ENCODE assay signal across 8 cellular contexts in the genomic region with DNA sequence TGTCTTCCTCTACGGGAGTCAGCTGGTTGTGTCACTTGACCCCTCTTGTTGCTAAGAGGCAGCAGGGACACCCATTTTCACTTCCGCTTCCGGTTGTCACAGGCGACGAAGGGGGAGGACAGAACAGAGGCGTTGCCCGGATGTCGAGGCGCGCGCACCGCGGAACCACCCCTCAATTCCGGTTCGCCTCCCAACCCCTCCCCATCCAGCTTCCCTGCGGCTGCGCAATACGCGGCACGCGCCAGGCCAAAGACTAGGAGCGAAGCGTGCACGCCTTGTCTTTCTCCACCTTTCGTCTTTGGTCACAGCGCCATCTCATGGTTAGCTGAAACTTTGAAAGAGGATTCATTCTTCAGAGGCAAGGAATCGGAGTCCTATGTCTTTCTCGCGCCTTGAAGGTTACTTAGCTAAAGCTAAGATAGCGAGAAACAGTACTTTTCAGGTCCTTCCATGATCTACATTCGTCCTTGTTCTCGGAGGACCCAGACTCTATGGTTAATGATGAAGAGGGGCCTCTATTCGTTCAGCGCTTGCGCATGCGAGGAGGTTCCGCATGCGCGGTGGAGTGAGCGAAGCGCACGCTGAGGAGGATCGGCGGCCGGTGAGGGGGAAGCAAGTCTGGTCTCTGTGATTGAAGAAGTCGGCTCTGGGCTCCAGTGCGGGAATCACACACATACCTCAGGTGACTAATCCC. TPM values are rescaled to one million over a fixed set of nuclear protein-coding genes. Genes with fewer than 3 reads are reported as not detected.
DNase-seq lines count a peak whose midpoint lies in the region; FAIRE-seq and TF ChIP-seq lines count a peak whose summit lies in the region.

A gene (minus strand): TSS at position 30 of the 694 bp plus-strand sequence. CDS start 106 bp downstream, outside the sequence.
A gene (plus strand): TSS at position 554 of the 694 bp plus-strand sequence. CDS start 4,440 bp downstream, outside the sequence.

- H3K4me3 ChIP-seq in H1 (ENCODE audit: extremely low read depth in 1 of 4, insufficient read depth in 2 of 4, low read depth in 3 of 4, low read length in 4 of 4) = peak within 1 kb of the TSS; percentile 54 to 99 (median 92)
- H3K4me3 ChIP-seq in mesenchymal stem cell (ENCODE audit: insufficient read depth in 1 of 2, low read depth in 1 of 2, low read length in 2 of 2) = peak within 1 kb of the TSS; percentile 74 to 94

- H2BK15ac ChIP-seq in H1 (ENCODE audit: low read length) (no peak within 1 kb of the TSS), mesenchymal stem cell (ENCODE audit: low read depth, poor library complexity, severe bottlenecking) (peak within 1 kb of the TSS; percentile 41)

- peak; percentile 80 to 81 for TF ChIP-seq POLR2A in H1 (IDR thresholded peaks at IDR 0.05; ENCODE audit: control extremely low read depth in 1 of 2, low read depth in 2 of 2, low read length in 2 of 2)

- H2BK120ac ChIP-seq in H1 (replicated peaks; ENCODE audit: low read depth, low read length) (no peak within 1 kb of the TSS), mesenchymal stem cell (ENCODE audit: low read depth, low read length) (peak within 1 kb of the TSS; percentile 71)

- CTCF ChIA-PET in H1 (lab: Charles Lee; ENCODE audit: partially characterized antibody) = interaction anchor here (0.7 to 1.7 kb wide), 22 partner anchors 9 to 852 kb away, joined by 3 to 9 read pairs (median 4); a partner anchor contains a TSS

- no peak within 1 kb of the TSS for H3K23ac ChIP-seq in H1 (ENCODE audit: insufficient read length)
- H3K23ac ChIP-seq in mesenchymal stem cell (ENCODE audit: low read length in 2 of 2) = peak within 1 kb of the TSS in 1 of 2 experiments; percentile 89

- H2AFZ ChIP-seq in H1 (ENCODE audit: low read length) = peak within 1 kb of the TSS; percentile 100
- peak within 1 kb of the TSS; percentile 69 for H2AFZ ChIP-seq in mesenchymal stem cell (ENCODE audit: low read depth, low read length)

- H2BK20ac ChIP-seq in H1 (ENCODE audit: low read length) = 0 out of 2 replicates have a peak within 1 kb of the TSS, but pooled peaks have one; percentile 50

- 3% methylated on average over 39 of the region's 47 CpGs; no CpG with 5 or more reads in 1 of the 2 experiments for WGBS in H1 (ENCODE audit: extremely low coverage in 1 of 2, insufficient coverage in 1 of 2, insufficient read length in 1 of 2, insufficient replicate concordance in 2 of 2, low coverage in 1 of 2, low lambda C conversion rate in 2 of 2, missing lambda C conversion rate in 1 of 2), 2 experiments
- WGBS in mesenchymal stem cell = under 1% methylated on average over 47 of the region's 47 CpGs

- H3K9ac ChIP-seq in H1 (replicated peaks in 1 of 4; ENCODE audit: extremely low read depth in 1 of 4, low read depth in 3 of 4, low read length in 3 of 4) = peak within 1 kb of the TSS; percentile 96 to 99 (median 98)
- H3K9ac ChIP-seq in mesenchymal stem cell (ENCODE audit: low read length) = peak within 1 kb of the TSS; percentile 95

- no peaks in the 10 kb centered on the region for H3K27me3 ChIP-seq in H1 (replicated peaks in 1 of 4; ENCODE audit: control insufficient read depth in 3 of 4, extremely low read depth in 1 of 4, insufficient read depth in 3 of 4, low read length in 3 of 4)
- H3K27me3 ChIP-seq in mesenchymal stem cell (ENCODE audit: control insufficient read depth in 1 of 2, insufficient read depth in 1 of 2, low read length in 2 of 2) = no peaks in the 10 kb centered on the region

- H4K5ac ChIP-seq in H1 (ENCODE audit: insufficient read length, low read depth, low read length) = peak within 1 kb of the TSS; percentile 77

- peaks cover 5% of the 10 kb centered on the region; the same call in 1 of the 2 replicates for H3K23me2 ChIP-seq in H1 (ENCODE audit: low read depth, low read length)

- H3K79me1 ChIP-seq in H1 (ENCODE audit: low read depth, low read length) (peaks cover 3% of the 10 kb centered on the region; the same call in 1 of the 2 replicates), mesenchymal stem cell (replicated peaks; ENCODE audit: low read length, poor library complexity, severe bottlenecking) (peaks cover 3% of the 10 kb centered on the region)

- peak within 1 kb of the TSS; percentile 83 to 96 for H3K4me2 ChIP-seq in H1 (ENCODE audit: insufficient read depth in 1 of 2, low read depth in 2 of 2, low read length in 2 of 2)
- peak within 1 kb of the TSS; percentile 94 for H3K4me2 ChIP-seq in mesenchymal stem cell (ENCODE audit: low read length, poor library complexity, severe bottlenecking)

- peak within 1 kb of the TSS; percentile 91; the same call in 1 of the 2 replicates for H2BK12ac ChIP-seq in H1 (ENCODE audit: low read depth, low read length)
- peak within 1 kb of the TSS in 1 of 2 experiments; percentile 54 for H2BK12ac ChIP-seq in mesenchymal stem cell (ENCODE audit: low read length in 2 of 2)

- peak within 1 kb of the TSS; percentile 99 for H2BK5ac ChIP-seq in H1 (ENCODE audit: low read depth, low read length)
- H2BK5ac ChIP-seq in mesenchymal stem cell (ENCODE audit: low read depth, low read length, poor library complexity, severe bottlenecking) = peak within 1 kb of the TSS; percentile 85

- no peak within 1 kb of the TSS for H3K14ac ChIP-seq in H1 (ENCODE audit: insufficient read length)
- H3K14ac ChIP-seq in mesenchymal stem cell (ENCODE audit: low read length in 2 of 2) = peak within 1 kb of the TSS; percentile 77 to 92

- peaks cover 0 to 17% (median 0%) of the 10 kb centered on the region in 4 experiments; a peak in 1 of 8 replicates for H3K36me3 ChIP-seq in H1 (ENCODE audit: control insufficient read depth in 2 of 4, insufficient read depth in 4 of 4, low read length in 3 of 4)
- H3K36me3 ChIP-seq in mesenchymal stem cell (ENCODE audit: control insufficient read depth in 1 of 2, insufficient read depth in 2 of 2, low read depth in 1 of 2, low read length in 2 of 2) = peaks cover 0 to 17% of the 10 kb centered on the region in 2 experiments

- H2AK5ac ChIP-seq in H1 (ENCODE audit: low read depth, low read length) (no peak within 1 kb of the TSS), mesenchymal stem cell (ENCODE audit: low read length, severe bottlenecking) (peak within 1 kb of the TSS; percentile 31)

- H3K4me1 ChIP-seq in H1 (replicated peaks in 1 of 4; ENCODE audit: control insufficient read depth in 3 of 4, insufficient read depth in 4 of 4, low read length in 3 of 4) (peaks cover 0 to 3% (median 1%) of the 10 kb centered on the region in 4 experiments; a peak in 2 of 7 replicates), mesenchymal stem cell (ENCODE audit: control insufficient read depth, insufficient read depth, low read depth, low read length) (peaks cover 8% of the 10 kb centered on the region)

- POLR2A ChIA-PET in H1 (lab: Charles Lee; ENCODE audit: partially characterized antibody) = interaction anchor here (0.6 to 2.0 kb wide), 14 partner anchors 8 to 1073 kb away, joined by 3 to 8 read pairs (median 4); a partner anchor contains a TSS

- peak within 1 kb of the TSS; percentile 97 for H4K91ac ChIP-seq in H1 (replicated peaks; ENCODE audit: insufficient read length, low read length)
- H4K91ac ChIP-seq in mesenchymal stem cell (ENCODE audit: low read length) = peak within 1 kb of the TSS; percentile 67

- H3K79me2 ChIP-seq in H1 (ENCODE audit: control insufficient read depth in 1 of 2, insufficient read depth in 2 of 2, low read length in 2 of 2) = peaks cover 12 to 84% of the 10 kb centered on the region in 2 experiments

- H4K8ac ChIP-seq in H1 (ENCODE audit: extremely low read depth, insufficient read depth, low read length) (peak within 1 kb of the TSS; percentile 82; the same call in 1 of the 2 replicates), mesenchymal stem cell (ENCODE audit: low read length) (peak within 1 kb of the TSS; percentile 72)

- H3K56ac ChIP-seq in H1 (replicated peaks; ENCODE audit: insufficient read length, low read depth, low read length) = peak within 1 kb of the TSS; percentile 93

- H3K27ac ChIP-seq in H1 (ENCODE audit: low read depth, low read length) = peak within 1 kb of the TSS; percentile 98
- H3K27ac ChIP-seq in mesenchymal stem cell (ENCODE audit: low read length, poor library complexity, severe bottlenecking) = peak within 1 kb of the TSS; percentile 98

- TF ChIP-seq EP300 in H1 (IDR thresholded peaks at IDR 0.05; ENCODE audit: borderline replicate concordance in 1 of 2, low read depth in 2 of 2, low read length in 2 of 2) = no peak; a peak in 1 of 3 replicates

- H3K4ac ChIP-seq in H1 (replicated peaks; ENCODE audit: insufficient read length, low read depth, low read length) (no peak within 1 kb of the TSS), mesenchymal stem cell (ENCODE audit: low read depth in 1 of 2, low read length in 2 of 2) (peak within 1 kb of the TSS; percentile 89 to 95)

- peak within 1 kb of the TSS; percentile 99 for H3K18ac ChIP-seq in H1 (ENCODE audit: extremely low read depth, low read length)
- H3K18ac ChIP-seq in mesenchymal stem cell (ENCODE audit: low read depth in 1 of 2, low read length in 2 of 2) = peak within 1 kb of the TSS; percentile 79 to 87

- TF ChIP-seq RAD21 in H1 (IDR thresholded peaks at IDR 0.05 in 1 of 2, conservative IDR thresholded peaks at IDR 0.05 in 1 of 2; ENCODE audit: low read depth in 2 of 2, low read length in 2 of 2) = peak in 1 of 2 experiments; percentile 33; a peak in 3 of 4 replicates

- DNase-seq in COR-L47 (lab: John Stamatoyannopoulos, UW) (peak; percentile 99), GM20000 (ENCODE audit: low spot score) (peak; percentile 96), HT1080 (ENCODE audit: low read depth) (peak; percentile 99), NOMO-1 treated with DMSO at 0.1 percent for 48 hours (lab: John Stamatoyannopoulos, UW; ENCODE audit: unreplicated experiment) (peak; percentile 99), H1 (ENCODE audit: low read depth in 1 of 2, low spot score in 2 of 2) (peak; percentile 97 to 98), mesenchymal stem cell (peak; percentile 100)
- DNase-seq in activated CD8-positive, alpha-beta memory T cell treated with anti-CD3 and anti-CD28 coated beads for 48 hours (ENCODE audit: low read depth in 2 of 3, low spot score in 2 of 3) = peak; percentile 91 to 98 (median 97)
- DNase-seq in stimulated activated CD8-positive, alpha-beta memory T cell treated with anti-CD3 and anti-CD28 coated beads, Interleukin-15, amount 100 ng/mL, for 1 hour (ENCODE audit: low read depth) = peak; percentile 99

- H3K9me3 ChIP-seq in H1 (ENCODE audit: insufficient read depth in 2 of 2, low read depth in 1 of 2, low read length in 1 of 2) (no peaks in the 10 kb centered on the region), mesenchymal stem cell (ENCODE audit: control insufficient read depth, low read length) (no peaks in the 10 kb centered on the region)

- peak; percentile 93 for FAIRE-seq in H1 (lab: Jason Lieb, UNC)

- peaks cover 0 to 8% of the 10 kb centered on the region in 2 experiments for H4K20me1 ChIP-seq in H1 (replicated peaks in 1 of 2; ENCODE audit: control insufficient read depth in 1 of 2, insufficient read depth in 2 of 2, low read length in 2 of 2)

- peak; percentile 98 for TF ChIP-seq CTCF in GM20000 (IDR thresholded peaks at IDR 0.05; ENCODE audit: extremely low read depth, missing control alignments)
- peak; percentile 43 to 94 (median 48) for TF ChIP-seq CTCF in H1 (IDR thresholded peaks at IDR 0.05; ENCODE audit: control extremely low read depth in 1 of 3, insufficient read depth in 1 of 3, low read depth in 1 of 3, low read length in 3 of 3)

RNA-seq across cellular contexts. Expression of the first gene that starts in this region (rescaled TPM):
- total RNA-seq in HT1080 (2014; rRNA removed; shearing (Covaris generic)) = 112 and 122 TPM in 2 replicates
- polyA plus RNA-seq in HT1080 (2015; cell fraction: cytosol; rRNA removed) = 73.7 and 101 TPM in 2 replicates
- 47.8 and 58.7 TPM in 2 replicates for polyA plus RNA-seq in HT1080 (2015; cell fraction: nucleus; rRNA removed)
- total RNA-seq in H1 (2021; fragmentation: NEBNext Ultra II Directional; extraction: Animal tissue kit (Norgen Biotek cat#: 25700)) = 76.3 and 76.8 TPM in 2 replicates
- 19.1 and 45.1 TPM in 2 replicates for polyA plus RNA-seq in H1 (2011; rRNA removed)
- polyA plus RNA-seq in H1 (2011; cell fraction: cytosol; rRNA removed) = 39.3 TPM
- 12.1 TPM for polyA plus RNA-seq in H1 (2011; cell fraction: nucleus; rRNA removed)
- 41.3 to 62.4 TPM (median 52.3 TPM) in 4 replicates for polyA plus RNA-seq in H1 (2012, experiment 1 of 2)
- polyA plus RNA-seq in H1 (2012, experiment 2 of 2) = 6.1 TPM
- 47.9 TPM for polyA plus RNA-seq in H1 (2013, experiment 1 of 2)
- 46.0 TPM for polyA plus RNA-seq in H1 (2013, experiment 2 of 2)
- 38.1 and 52.6 TPM in 2 replicates for polyA minus RNA-seq in H1 (2011; rRNA and poly(A)+ RNA removed)
- 30.2 TPM for polyA minus RNA-seq in H1 (2011; cell fraction: cytosol; rRNA and poly(A)+ RNA removed)
- polyA minus RNA-seq in H1 (2011; cell fraction: nucleus; rRNA and poly(A)+ RNA removed) = 48.6 TPM
- polyA plus RNA-seq in mesenchymal stem cell (2013, experiment 1 of 2) = 73.0 TPM
- polyA plus RNA-seq in mesenchymal stem cell (2013, experiment 2 of 2) = 73.1 TPM

RNA-seq across cellular contexts. Expression of the second gene that starts in this region (rescaled TPM):
- total RNA-seq in HT1080 (2014; rRNA removed; shearing (Covaris generic)) = 497 and 506 TPM in 2 replicates
- polyA plus RNA-seq in HT1080 (2015; cell fraction: cytosol; rRNA removed) = 248 and 253 TPM in 2 replicates
- 214 and 275 TPM in 2 replicates for polyA plus RNA-seq in HT1080 (2015; cell fraction: nucleus; rRNA removed)
- 145 and 146 TPM in 2 replicates for total RNA-seq in H1 (2021; fragmentation: NEBNext Ultra II Directional; extraction: Animal tissue kit (Norgen Biotek cat#: 25700))
- polyA plus RNA-seq in H1 (2011; rRNA removed) = 23.2 and 35.1 TPM in 2 replicates
- 104 TPM for polyA plus RNA-seq in H1 (2011; cell fraction: cytosol; rRNA removed)
- 7.8 TPM for polyA plus RNA-seq in H1 (2011; cell fraction: nucleus; rRNA removed)
- 146 to 227 TPM (median 158 TPM) in 4 replicates for polyA plus RNA-seq in H1 (2012, experiment 1 of 2)
- polyA plus RNA-seq in H1 (2012, experiment 2 of 2) = 15.9 TPM
- polyA plus RNA-seq in H1 (2013, experiment 1 of 2) = 50.5 TPM
- 49.1 TPM for polyA plus RNA-seq in H1 (2013, experiment 2 of 2)
- 59.8 and 82.9 TPM in 2 replicates for polyA minus RNA-seq in H1 (2011; rRNA and poly(A)+ RNA removed)
- polyA minus RNA-seq in H1 (2011; cell fraction: cytosol; rRNA and poly(A)+ RNA removed) = 63.3 TPM
- 30.1 TPM for polyA minus RNA-seq in H1 (2011; cell fraction: nucleus; rRNA and poly(A)+ RNA removed)
- polyA plus RNA-seq in mesenchymal stem cell (2013, experiment 1 of 2) = 38.2 TPM
- 38.2 TPM for polyA plus RNA-seq in mesenchymal stem cell (2013, experiment 2 of 2)

Comparison
In these comparisons a context has a peak if more than half of its experiments do, and no peak if none do; other contexts are left out.
1. Peak in every context shown above with its lines: DNase-seq, H3K4me3 ChIP-seq and H3K27ac ChIP-seq.